ENCODE assay signal across 23 cellular contexts in the genomic region with DNA sequence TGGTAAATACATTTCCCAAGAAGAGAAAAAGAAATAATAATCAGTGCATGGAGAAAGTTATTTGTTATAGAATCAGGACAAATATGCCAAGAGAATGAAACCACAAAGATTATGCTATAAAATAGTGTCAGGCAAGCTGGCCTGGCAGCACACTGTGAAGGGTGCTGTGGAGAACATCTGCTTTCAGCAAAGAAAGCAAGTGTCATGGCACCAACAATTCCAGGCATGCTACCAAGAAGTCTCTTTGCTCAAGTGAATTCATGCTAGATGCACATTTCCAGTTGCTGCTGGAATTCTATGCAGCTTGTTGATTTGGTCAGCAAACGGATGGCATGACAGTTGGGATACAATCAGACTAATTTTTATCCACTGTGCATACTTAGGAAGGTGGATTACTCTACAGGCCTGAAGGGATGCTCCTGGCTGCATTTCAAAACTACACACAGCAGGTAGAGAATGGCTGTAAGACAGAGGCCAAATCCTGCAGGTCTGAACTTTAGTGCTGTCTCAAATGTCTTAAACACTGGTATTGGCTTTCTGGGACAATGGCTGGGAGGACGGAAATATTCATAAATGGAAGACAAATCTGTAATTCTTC.
"Had no signal": no experiment of that assay in that cellular context is flagged by ENCODE, and none has a peak within 500 bp of the region (broad histone marks: within the 10 kb centered on the region; RNA-seq: fewer than 3 reads in every experiment).

No MANE protein-coding gene starts in this region.

- DNase-seq: activated CD4-positive, alpha-beta T cell treated with anti-CD3 and anti-CD28 coated beads, Interleukin-2, amount 10 ng/mL, durations not matched to agents 7 days and 5 days; activated CD8-positive, alpha-beta T cell treated with anti-CD3 and anti-CD28 coated beads, Interleukin-2, amount 10 ng/mL, durations not matched to agents 7 days and 5 days; activated naive CD4-positive, alpha-beta T cell treated with Interleukin-2 at 50 U/mL for 16 hours; activated naive CD8-positive, alpha-beta T cell treated with anti-CD3 and anti-CD28 coated beads, Interleukin-2, amount 10 ng/mL, durations not matched to agents 7 days and 5 days; activated T-cell treated with anti-CD3 and anti-CD28 coated beads, Interleukin-2, amount 50 U/mL, for 24 hours; anterior cingulate cortex; brain microvascular endothelial cell; effector CD4-positive, alpha-beta T cell; foreskin fibroblast; hippocampal formation; left cardiac atrium; mesenchymal stem cell; mucosa of descending colon; naive thymus-derived CD8-positive, alpha-beta T cell; ovary; right lobe of liver; stimulated activated CD4-positive, alpha-beta T cell treated with anti-CD3 and anti-CD28 coated beads, Interleukin-4, amount 100 ng/mL, for 24 hours; stomach; upper lobe of left lung had no signal

- H3K9me3 ChIP-seq: mucosa of descending colon, ovary, right lobe of liver had no signal

- H3K4me3 ChIP-seq: mucosa of descending colon, ovary, right lobe of liver, smooth muscle cell, stomach, upper lobe of left lung had no signal

- ATAC-seq: activated CD4-positive, CD25-positive, alpha-beta regulatory T cell treated with anti-CD3 and anti-CD28 coated beads, Interleukin-2, amount 50 U/mL, for 24 hours; activated CD8-positive, alpha-beta T cell treated with anti-CD3 and anti-CD28 coated beads, Interleukin-2, amount 10 ng/mL, durations not matched to agents 7 days and 5 days; esophagus mucosa; left cardiac atrium; mucosa of descending colon; naive thymus-derived CD8-positive, alpha-beta T cell; right lobe of liver; stimulated activated effector memory CD8-positive, alpha-beta T cell treated with anti-CD3 and anti-CD28 coated beads, Interleukin-12 subunit alpha, Interleukin-12 subunit beta, amount 100 ng/mL, for 72 hours had no signal

- H3K27ac ChIP-seq: brain microvascular endothelial cell, ovary, right lobe of liver, stomach, upper lobe of left lung had no signal

- H3K36me3 ChIP-seq: brain microvascular endothelial cell, ovary, right lobe of liver, stomach, upper lobe of left lung had no signal

- H3K4me1 ChIP-seq: right lobe of liver, stomach, upper lobe of left lung had no signal

- H3K27me3 ChIP-seq: brain microvascular endothelial cell, ovary, right lobe of liver, stomach, upper lobe of left lung had no signal
